ENCODE assay signal across 10 cellular contexts in the genomic region with DNA sequence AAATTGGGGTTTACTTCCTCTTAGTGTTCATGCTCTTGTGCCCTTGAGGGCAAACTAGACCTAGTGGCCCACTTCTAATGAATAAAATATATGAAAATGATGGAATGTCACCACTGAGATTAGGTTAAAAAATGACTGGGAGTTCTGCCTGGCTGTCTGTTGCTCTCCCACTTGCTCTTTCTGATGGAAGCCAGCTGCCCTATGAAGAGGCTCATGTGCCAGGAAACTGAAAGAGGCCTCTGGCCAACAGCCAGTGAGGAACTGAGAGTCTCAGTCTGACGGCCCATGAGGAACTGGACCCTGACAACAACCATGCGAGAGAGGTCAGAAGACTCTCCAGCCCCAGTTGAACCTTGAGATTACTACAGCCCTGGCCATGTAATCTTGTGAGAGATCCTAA.
DNase-seq lines count a peak whose midpoint lies in the region; ATAC-seq and TF ChIP-seq lines count a peak whose summit lies in the region.
"Had no signal": no experiment of that assay in that cellular context is flagged by ENCODE, and none has a peak within 500 bp of the region (broad histone marks: within the 10 kb centered on the region; RNA-seq: fewer than 3 reads in every experiment).

No MANE protein-coding gene starts in this region.

- H3K36me3 ChIP-seq in BE2C (no peaks in the 10 kb centered on the region), esophagus muscularis mucosa (no peaks in the 10 kb centered on the region), PC-3 (ENCODE audit: low read depth, low read length) (no peaks in the 10 kb centered on the region)

- TF ChIP-seq CTCF in BE2C (IDR thresholded peaks at IDR 0.05; ENCODE audit: low read depth, low read length) (no peak), esophagus muscularis mucosa (IDR thresholded peaks at IDR 0.05) (no peak), PC-3 (conservative IDR thresholded peaks at IDR 0.05; ENCODE audit: low read depth, low read length) (no peak)

- TF ChIP-seq POLR2A in esophagus muscularis mucosa (IDR thresholded peaks at IDR 0.05; ENCODE audit: low read depth) = no peak

- CTCF ChIA-PET in PC-3 (lab: Charles Lee) = no interaction called here

- ATAC-seq in GM19467 (IDR thresholded peaks at IDR 0.05; ENCODE audit: unreplicated experiment) = peak; percentile 100
- ATAC-seq in HG03457 (IDR thresholded peaks at IDR 0.05; ENCODE audit: unreplicated experiment) = peak; percentile 100
- ATAC-seq in PC-3 = no peak

- no peak overlapping the region for H3K4me2 ChIP-seq in PC-3 (ENCODE audit: low read length)

- no peak overlapping the region for H3K4me3 ChIP-seq in BE2C (ENCODE audit: low read depth, low read length)
- H3K4me3 ChIP-seq in esophagus muscularis mucosa = no peak overlapping the region
- no peak overlapping the region for H3K4me3 ChIP-seq in PC-3 (ENCODE audit: low read length)
- H3K4me3 ChIP-seq: SK-N-MC had no signal

- no peaks in the 10 kb centered on the region; the same call in 1 of the 2 replicates for H3K4me1 ChIP-seq in BE2C
- peaks cover 13 to 22% (median 17%) of the 10 kb centered on the region in 4 donors for H3K4me1 ChIP-seq in esophagus muscularis mucosa
- no peaks in the 10 kb centered on the region for H3K4me1 ChIP-seq in PC-3 (ENCODE audit: insufficient read depth, low read length)

- no peak overlapping the region for H2AFZ ChIP-seq in PC-3 (ENCODE audit: low read length)

- POLR2A ChIA-PET in PC-3 (lab: Charles Lee; ENCODE audit: unreplicated experiment) = no interaction called here

- H3K9ac ChIP-seq in PC-3 (ENCODE audit: low read length) = no peak overlapping the region

- no peak for TF ChIP-seq EP300 in esophagus muscularis mucosa (IDR thresholded peaks at IDR 0.05)

- intact Hi-C loops in esophagus muscularis mucosa (cut with DNase I) = no loop called here
- intact Hi-C loops in PC-3 (cut with micrococcal nuclease) = no loop called here

- no peaks in the 10 kb centered on the region for H3F3A ChIP-seq in PC-3 (ENCODE audit: low read length, unreplicated experiment)

- no peaks in the 10 kb centered on the region for H3K79me2 ChIP-seq in PC-3 (ENCODE audit: low read length)

- DNase-seq in BE2C (peak; percentile 75), esophagus muscularis mucosa (ENCODE audit: extremely low spot score) (peak; percentile 95), renal cortical epithelial cell (ENCODE audit: low read depth) (peak; percentile 36), NCI-H1105 (lab: John Stamatoyannopoulos, UW) (no peak), PC-3 (no peak), NCI-H1417 (lab: John Stamatoyannopoulos, UW) (no peak)
- DNase-seq: CD4-positive, CD25-positive, alpha-beta regulatory T cell had no signal

- no TSS peak for BruUV-seq in PC-3 (replicated peaks; lab: Mats Ljungman, UMichigan)

- H3K9me2 ChIP-seq in PC-3 (replicated peaks; ENCODE audit: low read length) = no peaks in the 10 kb centered on the region

- no peaks in the 10 kb centered on the region for H3K27me3 ChIP-seq in BE2C
- H3K27me3 ChIP-seq in esophagus muscularis mucosa = no peaks in the 10 kb centered on the region
- peaks cover 11% of the 10 kb centered on the region; the same call in 1 of the 2 replicates for H3K27me3 ChIP-seq in PC-3 (ENCODE audit: low read length)

- no peak overlapping the region for H3K27ac ChIP-seq in esophagus muscularis mucosa (replicated peaks in 1 of 4)
- H3K27ac ChIP-seq in PC-3 (ENCODE audit: low read length) = no peak overlapping the region
- H3K27ac ChIP-seq: SK-N-MC had no signal

- 15% methylated on average over 2 of the region's 2 CpGs for WGBS in esophagus muscularis mucosa

- no peaks in the 10 kb centered on the region for H4K20me1 ChIP-seq in PC-3 (ENCODE audit: low read length)

- no peaks in the 10 kb centered on the region for H3K9me3 ChIP-seq in BE2C
- no peaks in the 10 kb centered on the region for H3K9me3 ChIP-seq in esophagus muscularis mucosa
- H3K9me3 ChIP-seq in PC-3 (ENCODE audit: low read length) = no peaks in the 10 kb centered on the region

Comparison
In these comparisons a context has a peak if more than half of its experiments do, and no peak if none do; other contexts are left out.
1. DNase-seq: peak in BE2C (single experiment), esophagus muscularis mucosa (single experiment) and renal cortical epithelial cell (single experiment); none in NCI-H1105 (single experiment), PC-3 (single experiment) and NCI-H1417 (0 of 3).